ENCODE assay signal across 15 cellular contexts in genomic region chr10:122116331-122116730, GRCh38.
DNase-seq lines count a peak whose midpoint lies in the region; ATAC-seq, FAIRE-seq and TF ChIP-seq lines count a peak whose summit lies in the region.
"Had no signal": no experiment of that assay in that cellular context is flagged by ENCODE, and none has a peak within 500 bp of the region (broad histone marks: within the 10 kb centered on the region; RNA-seq: fewer than 3 reads in every experiment).

No MANE protein-coding gene starts in this region.

- peaks cover 27% of the 10 kb centered on the region for H3K4me1 ChIP-seq in foreskin keratinocyte
- H3K4me1 ChIP-seq in small intestine (ENCODE audit: control insufficient read depth in 2 of 2, insufficient read depth in 1 of 2, low read depth in 1 of 2, low read length in 1 of 2): peaks cover 0 to 7% of the 10 kb centered on the region in 2 donors
- no peaks in the 10 kb centered on the region for H3K4me1 ChIP-seq in CD8-positive, alpha-beta T cell (ENCODE audit: insufficient read depth, low read length)

- no peaks in the 10 kb centered on the region for H3K36me3 Mint-ChIP-seq in CD8-positive, alpha-beta T cell

- H3K9me3 Mint-ChIP-seq in CD8-positive, alpha-beta T cell: no peaks in the 10 kb centered on the region
- H3K9me3 Mint-ChIP-seq: activated T-helper 17 cell treated with anti-CD3 and anti-CD28 coated beads, Interleukin-2, amount 50 U/mL, for 72 hours; central memory CD8-positive, alpha-beta T cell had no signal

- 5 to 39% (median 25%) methylated on average over 5 of the region's 5 CpGs for WGBS in small intestine, 3 donors

- no peak overlapping the region for H3K4me3 Mint-ChIP-seq in CD8-positive, alpha-beta T cell
- H3K4me3 Mint-ChIP-seq: activated T-helper 17 cell treated with anti-CD3 and anti-CD28 coated beads, Interleukin-2, amount 50 U/mL, for 72 hours; central memory CD8-positive, alpha-beta T cell had no signal

- H3K4me1 Mint-ChIP-seq in CD8-positive, alpha-beta T cell (ENCODE audit: low read depth): peaks cover 3% of the 10 kb centered on the region
- H3K4me1 Mint-ChIP-seq: activated T-helper 17 cell treated with anti-CD3 and anti-CD28 coated beads, Interleukin-2, amount 50 U/mL, for 72 hours; central memory CD8-positive, alpha-beta T cell had no signal

- H3K4me3 ChIP-seq in small intestine (ENCODE audit: low read depth in 1 of 2, low read length in 2 of 2): no peak overlapping the region
- H3K4me3 ChIP-seq in CD8-positive, alpha-beta T cell (ENCODE audit: low read depth, low read length): no peak overlapping the region

- H3K27me3 ChIP-seq in foreskin keratinocyte (no peaks in the 10 kb centered on the region), small intestine (ENCODE audit: control insufficient read depth in 2 of 2, insufficient read depth in 2 of 2, low read length in 2 of 2) (no peaks in the 10 kb centered on the region)
- H3K27me3 ChIP-seq in CD8-positive, alpha-beta T cell (ENCODE audit: insufficient read depth, low read length): no peaks in the 10 kb centered on the region

- H3K27ac ChIP-seq in foreskin keratinocyte (peak overlapping the region; percentile 15), small intestine (ENCODE audit: low read depth in 1 of 2, low read length in 1 of 2) (no peak overlapping the region)
- no peak overlapping the region for H3K27ac ChIP-seq in CD8-positive, alpha-beta T cell (ENCODE audit: low read depth, low read length)

- DNase-seq in NCI-H2029 (lab: John Stamatoyannopoulos, UW) (peak; percentile 25), NCI-H2029 treated with DMSO at 0.1 percent for 48 hours (lab: John Stamatoyannopoulos, UW) (no peak), SHP77 treated with DMSO at 0.1 percent for 48 hours (lab: John Stamatoyannopoulos, UW) (peak; percentile 64), foreskin keratinocyte (peak in 1 of 2 donors; percentile 43), small intestine (peak; percentile 32), AML-193 (lab: John Stamatoyannopoulos, UW) (no peak)
- no peak for DNase-seq in CD8-positive, alpha-beta T cell
- no peak for DNase-seq in stimulated activated naive CD4-positive, alpha-beta T cell (lab: John Stamatoyannopoulos, UW)
- DNase-seq: ACHN; activated CD4-positive, CD25-positive, alpha-beta regulatory T cell treated with anti-CD3 and anti-CD28 coated beads, Interleukin-2, amount 50 U/mL, for 72 hours; left colon; MV-4-11; NCI-H748 treated with DMSO at 0.1 percent for 48 hours had no signal

- CTCF ChIA-PET in CD8-positive, alpha-beta T cell (lab: Charles Lee): no interaction called here

- POLR2A ChIA-PET in CD8-positive, alpha-beta T cell (lab: Charles Lee): no interaction called here

- intact Hi-C loops in CD8-positive, alpha-beta T cell (cut with DNase I, micrococcal nuclease): no loop called here

- no peak for FAIRE-seq in small intestine (lab: Jason Lieb, UNC)

- peak; percentile 32 for ATAC-seq in foreskin keratinocyte
- ATAC-seq in CD8-positive, alpha-beta T cell: no peak
- ATAC-seq: activated T-helper 17 cell treated with anti-CD3 and anti-CD28 coated beads, Interleukin-2, amount 50 U/mL, for 72 hours; left colon had no signal

- no peaks in the 10 kb centered on the region for H3K36me3 ChIP-seq in small intestine (ENCODE audit: control insufficient read depth in 2 of 2, insufficient read depth in 2 of 2, low read length in 2 of 2)
- H3K36me3 ChIP-seq in CD8-positive, alpha-beta T cell (ENCODE audit: insufficient read depth, low read length): no peaks in the 10 kb centered on the region

- no peak overlapping the region for H3K27ac Mint-ChIP-seq in CD8-positive, alpha-beta T cell
- H3K27ac Mint-ChIP-seq: activated T-helper 17 cell treated with anti-CD3 and anti-CD28 coated beads, Interleukin-2, amount 50 U/mL, for 72 hours had no signal

- no peak for TF ChIP-seq CTCF in foreskin keratinocyte (conservative IDR thresholded peaks at IDR 0.05)
- no peak for TF ChIP-seq CTCF in CD8-positive, alpha-beta T cell (IDR thresholded peaks at IDR 0.05)

- H3K9me3 ChIP-seq in small intestine (ENCODE audit: control insufficient read depth, low read depth): no peaks in the 10 kb centered on the region
- H3K9me3 ChIP-seq in CD8-positive, alpha-beta T cell (ENCODE audit: low read length): no peaks in the 10 kb centered on the region

- H3K27me3 Mint-ChIP-seq in CD8-positive, alpha-beta T cell (ENCODE audit: low read depth): peaks cover 31% of the 10 kb centered on the region

Comparison
In these comparisons a context has a peak if more than half of its experiments do, and no peak if none do; other contexts are left out.
1. DNase-seq: peak in NCI-H2029 (single experiment), SHP77 treated with DMSO at 0.1 percent for 48 hours (single experiment) and small intestine (single experiment); none in NCI-H2029 treated with DMSO at 0.1 percent for 48 hours (single experiment), AML-193 (0 of 2), CD8-positive, alpha-beta T cell (0 of 7) and stimulated activated naive CD4-positive, alpha-beta T cell (0 of 6).